In genomic region chrX:148500428-148501120, GRCh38 we compare ENCODE assay signal across 1 cellular context.
TF ChIP-seq lines count a peak whose summit lies in the region.

TSS of gene AFF2 (plus strand) at chrX:148500617. CDS start at chrX:148501098, 481 bp downstream.

TF ChIP-seq in A549, 52 proteins besides CTCF, POLR2A, EP300 and RAD21 (continued from another document):
- TF ChIP-seq HMGXB4 (CRISPR knock-in tag; IDR thresholded peaks at IDR 0.05; ENCODE audit: borderline replicate concordance) = no peak
- no peak for TF ChIP-seq EHF (CRISPR knock-in tag; IDR thresholded peaks at IDR 0.05)
- no peak for TF ChIP-seq USF2 (IDR thresholded peaks at IDR 0.05)
- no peak for TF ChIP-seq JUNB (IDR thresholded peaks at IDR 0.05)
- no peak for TF ChIP-seq MAX (IDR thresholded peaks at IDR 0.05)
- TF ChIP-seq MAFK (IDR thresholded peaks at IDR 0.05; ENCODE audit: partially characterized antibody) = no peak
- no peak for TF ChIP-seq TFCP2L1 (CRISPR knock-in tag; IDR thresholded peaks at IDR 0.05)
- no peak for TF ChIP-seq BHLHE40 (IDR thresholded peaks at IDR 0.05; ENCODE audit: low read depth, low read length)
- TF ChIP-seq ESRRA (IDR thresholded peaks at IDR 0.05; ENCODE audit: borderline replicate concordance, low read length) = no peak
- TF ChIP-seq ELK1 (IDR thresholded peaks at IDR 0.05; ENCODE audit: low read depth, low read length) = no peak
- no peak for TF ChIP-seq RNF2 (IDR thresholded peaks at IDR 0.05; ENCODE audit: borderline replicate concordance, low read depth)
- TF ChIP-seq FOXS1 (CRISPR knock-in tag; IDR thresholded peaks at IDR 0.05) = no peak
- no peak for TF ChIP-seq NFE2L2 (conservative IDR thresholded peaks at IDR 0.05; ENCODE audit: low read length)
- no peak for TF ChIP-seq BCL3 (IDR thresholded peaks at IDR 0.05)
